Comparison of ENCODE assay signal across 8 cellular contexts in the genomic region with DNA sequence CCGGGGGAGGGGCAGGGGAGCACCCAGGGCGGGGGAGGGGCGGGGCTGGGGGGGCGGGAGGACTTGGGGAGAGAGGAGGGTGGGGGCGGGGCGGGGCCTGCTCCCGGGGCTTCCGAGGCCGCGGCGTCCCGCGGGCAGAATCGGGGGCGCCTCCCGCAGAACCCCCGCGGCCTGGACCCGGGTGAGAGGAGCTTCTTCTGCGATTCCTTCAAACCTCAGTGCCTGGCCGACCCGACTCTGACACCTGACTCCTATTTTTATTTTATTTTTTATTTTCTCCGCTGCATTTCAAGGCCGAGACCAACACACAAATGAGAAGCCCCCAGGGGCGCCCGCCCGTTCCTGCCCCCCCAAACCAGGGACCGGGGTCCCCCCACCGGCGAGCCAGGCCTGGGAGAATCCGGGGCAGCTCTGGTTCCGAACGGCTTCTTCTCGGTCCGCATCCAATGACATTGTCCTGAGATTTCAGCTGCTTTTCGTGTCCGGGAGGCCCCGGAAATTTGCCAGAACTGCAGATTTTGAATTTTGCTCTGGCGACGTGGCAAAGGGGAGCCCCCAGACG. TPM values are rescaled to one million over a fixed set of nuclear protein-coding genes. Genes with fewer than 3 reads are reported as not detected.
DNase-seq lines count a peak whose midpoint lies in the region; ATAC-seq lines count a peak whose summit lies in the region.

No MANE protein-coding gene starts in this region.

- intact Hi-C loops in left cardiac atrium (cut with DNase I): no loop called here
- intact Hi-C loops in sciatic nerve (cut with DNase I): no loop called here

- H3K4me3 Mint-ChIP-seq in T-helper 17 cell: peak overlapping the region; percentile 15

- no peak for ATAC-seq in T-helper 17 cell
- ATAC-seq in left cardiac atrium: peak; percentile 17 to 42
- ATAC-seq in sciatic nerve: peak; percentile 76

- peaks cover 30% of the 10 kb centered on the region for H3K27me3 Mint-ChIP-seq in T-helper 17 cell

- no peak overlapping the region for H3K27ac Mint-ChIP-seq in T-helper 17 cell

- DNase-seq in D341Med (ENCODE audit: low spot score) (peak; percentile 81), T-helper 17 cell (no peak), left cardiac atrium (peak; percentile 38), sciatic nerve (ENCODE audit: low spot score) (no peak), NCI-H774 (lab: John Stamatoyannopoulos, UW) (no peak), NCI-H345 treated with DMSO at 0.1 percent for 48 hours (lab: John Stamatoyannopoulos, UW; ENCODE audit: unreplicated experiment) (no peak)
- no peak for DNase-seq in activated CD4-positive, alpha-beta T cell treated with anti-CD3 and anti-CD28 coated beads for 48 hours
- DNase-seq in activated CD8-positive, alpha-beta memory T cell treated with anti-CD3 and anti-CD28 coated beads for 24 hours: no peak

- no peaks in the 10 kb centered on the region for H3K9me3 ChIP-seq in T-helper 17 cell (ENCODE audit: control insufficient read depth, low read length, poor library complexity, severe bottlenecking)

- peaks cover 5% of the 10 kb centered on the region for H3K36me3 Mint-ChIP-seq in T-helper 17 cell (ENCODE audit: low read depth)

- H3K4me1 Mint-ChIP-seq in T-helper 17 cell: peaks cover 2% of the 10 kb centered on the region

RNA-seq across cellular contexts. Expression of a gene that starts 0.5 kb away (rescaled TPM):
- under 1 TPM in 1 of 2 donors, not detected in 1; 0.57 TPM for total RNA-seq in T-helper 17 cell
- total RNA-seq in left cardiac atrium: 1 to 10 TPM; 1.5 to 1.8 TPM
- total RNA-seq in sciatic nerve: 6.3 TPM

Comparison
In these comparisons a context has a peak if more than half of its experiments do, and no peak if none do; other contexts are left out.
1. DNase-seq: peak in D341Med (single experiment) and left cardiac atrium (single experiment); none in T-helper 17 cell (0 of 3), sciatic nerve (single experiment), activated CD4-positive, alpha-beta T cell treated with anti-CD3 and anti-CD28 coated beads for 48 hours (single experiment), activated CD8-positive, alpha-beta memory T cell treated with anti-CD3 and anti-CD28 coated beads for 24 hours (single experiment), NCI-H774 (single experiment) and NCI-H345 treated with DMSO at 0.1 percent for 48 hours (single experiment).